Comparison of ENCODE assay signal across 6 cellular contexts in genomic region chr17:75090871-75091854, GRCh38. TPM values are rescaled to one million over a fixed set of nuclear protein-coding genes. Genes with fewer than 3 reads are reported as not detected.
A peak's percentile ranks its signal among the peaks of the same experiment; 100 is the strongest.
DNase-seq lines count a peak whose midpoint lies in the region; FAIRE-seq and TF ChIP-seq lines count a peak whose summit lies in the region.

No MANE protein-coding gene starts in this region.

- FAIRE-seq in endothelial cell of umbilical vein (lab: Jason Lieb, UNC) (peak; percentile 87), frontal cortex (lab: Jason Lieb, UNC) (no peak)

- DNase-seq in HUDEP-2 (lab: John Stamatoyannopoulos, UW; ENCODE audit: unreplicated experiment in 76 of 76) (peak in 51 of 76 experiments; percentile 9 to 66 (median 40)), endothelial cell of umbilical vein (ENCODE audit: low read depth, low spot score) (no peak), osteoblast (ENCODE audit: insufficient read length, low spot score, missing footprints) (peak; percentile 83), frontal cortex (ENCODE audit: low spot score in 2 of 2) (no peak), T-helper 2 cell (no peak), NCI-H2196 treated with DMSO at 0.1 percent for 48 hours (lab: John Stamatoyannopoulos, UW; ENCODE audit: unreplicated experiment) (no peak)

- POLR2A ChIA-PET in endothelial cell of umbilical vein (lab: Charles Lee) = interaction anchor here (1.2 kb wide), 1 partner anchor 14 kb away, joined by 3 read pairs; no protein-coding TSS in a partner anchor

- peaks cover 38% of the 10 kb centered on the region for H3K4me1 ChIP-seq in endothelial cell of umbilical vein (ENCODE audit: control insufficient read depth, extremely low read depth, insufficient read depth, low read length)
- H3K4me1 ChIP-seq in osteoblast (ENCODE audit: insufficient read depth, low read length) = peaks cover 24% of the 10 kb centered on the region

- TF ChIP-seq CTCF in endothelial cell of umbilical vein (IDR thresholded peaks at IDR 0.05; ENCODE audit: extremely low read depth in 1 of 2, insufficient read depth in 1 of 2, low read depth in 1 of 2, low read length in 2 of 2) = no peak
- TF ChIP-seq CTCF in osteoblast (IDR thresholded peaks at IDR 0.05; ENCODE audit: extremely low read depth, low read depth, low read length) = no peak

- H3K9me3 ChIP-seq in endothelial cell of umbilical vein (replicated peaks; ENCODE audit: control insufficient read depth, insufficient read depth, low read length) (no peaks in the 10 kb centered on the region), osteoblast (ENCODE audit: low read depth, low read length) (no peaks in the 10 kb centered on the region)

- H4K20me1 ChIP-seq in endothelial cell of umbilical vein (replicated peaks; ENCODE audit: control insufficient read depth, extremely low read depth, insufficient read depth, low read length) (no peaks in the 10 kb centered on the region), osteoblast (ENCODE audit: insufficient read depth, low read length) (peaks cover 13% of the 10 kb centered on the region)

- BruUV-seq in endothelial cell of umbilical vein (replicated peaks; lab: Mats Ljungman, UMichigan) = no TSS peak

- TF ChIP-seq POLR2A in endothelial cell of umbilical vein (IDR thresholded peaks at IDR 0.05; ENCODE audit: low read depth, low read length) = no peak

- H3K27ac ChIP-seq in endothelial cell of umbilical vein (ENCODE audit: insufficient read depth, low read depth, low read length) (peak overlapping the region; percentile 36), osteoblast (ENCODE audit: low read depth, low read length) (no peak overlapping the region)

- peak overlapping the region; percentile 19 for H3K9ac ChIP-seq in endothelial cell of umbilical vein (replicated peaks; ENCODE audit: extremely low read depth, insufficient read depth, low read length)

- peak overlapping the region; percentile 23 for H2AFZ ChIP-seq in endothelial cell of umbilical vein (ENCODE audit: low read depth, low read length)
- H2AFZ ChIP-seq in osteoblast (ENCODE audit: low read length) = no peak overlapping the region

- intact Hi-C loops in endothelial cell of umbilical vein (cut with micrococcal nuclease) = no loop called here

- H3K27me3 ChIP-seq in endothelial cell of umbilical vein (ENCODE audit: control insufficient read depth in 2 of 2, insufficient read depth in 2 of 2, low read length in 2 of 2) = no peaks in the 10 kb centered on the region
- H3K27me3 ChIP-seq in osteoblast (ENCODE audit: insufficient read depth, low read length) = no peaks in the 10 kb centered on the region

- H3K79me2 ChIP-seq in endothelial cell of umbilical vein (ENCODE audit: control insufficient read depth, insufficient read depth, low read length) (no peaks in the 10 kb centered on the region), osteoblast (ENCODE audit: insufficient read depth, low read length) (peaks cover 29% of the 10 kb centered on the region)

- H3K4me2 ChIP-seq in endothelial cell of umbilical vein (ENCODE audit: insufficient read depth, low read length) (peak overlapping the region; percentile 45), osteoblast (ENCODE audit: insufficient read depth, low read length) (peak overlapping the region; percentile 36)

- no peaks in the 10 kb centered on the region for H3K9me1 ChIP-seq in endothelial cell of umbilical vein (replicated peaks; ENCODE audit: control insufficient read depth, extremely low read depth, insufficient read depth, low read length)

- no peaks in the 10 kb centered on the region for H3K36me3 ChIP-seq in endothelial cell of umbilical vein (ENCODE audit: control insufficient read depth in 2 of 2, extremely low read depth in 1 of 2, insufficient read depth in 2 of 2, low read length in 2 of 2)
- no peaks in the 10 kb centered on the region for H3K36me3 ChIP-seq in osteoblast (ENCODE audit: insufficient read depth, low read length)

- CTCF ChIA-PET in endothelial cell of umbilical vein (lab: Charles Lee) = interaction anchor here (0.6 to 2.0 kb wide), 8 partner anchors 9 to 111 kb away, joined by 3 to 24 read pairs (median 4); partner anchors contain the start of gene ARMC7

- dilution Hi-C loops in endothelial cell of umbilical vein (cut with MboI; ENCODE audit: extremely low pct_ligation_motif_present, low sequenced_read_pairs) = no loop called here

- H3K4me3 ChIP-seq in endothelial cell of umbilical vein (replicated peaks in 1 of 3; ENCODE audit: insufficient read depth in 1 of 3, low read depth in 1 of 3, low read length in 3 of 3) (peak overlapping the region in 1 of 3 experiments; percentile 24), osteoblast (ENCODE audit: insufficient read depth, low read length) (no peak overlapping the region)

TF ChIP-seq in endothelial cell of umbilical vein, 7 proteins besides CTCF, POLR2A, EP300 and RAD21:
- TF ChIP-seq MAX (IDR thresholded peaks at IDR 0.05; ENCODE audit: insufficient read depth, insufficient read length) (no peak), JUN (IDR thresholded peaks at IDR 0.05; ENCODE audit: borderline replicate concordance, insufficient read depth, insufficient read length, low read depth) (no peak), GATA2 (IDR thresholded peaks at IDR 0.05; ENCODE audit: insufficient read depth, insufficient read length, low read depth, low read length) (no peak), MYC (IDR thresholded peaks at IDR 0.05; ENCODE audit: low read depth, low read length) (no peak), POLR2AphosphoS5 (IDR thresholded peaks at IDR 0.05; ENCODE audit: insufficient read depth, low read depth, low read length) (no peak), EZH2 (IDR thresholded peaks at IDR 0.05; ENCODE audit: borderline replicate concordance, low read depth, low read length, severe bottlenecking) (no peak), FOS (IDR thresholded peaks at IDR 0.05; ENCODE audit: borderline replicate concordance, insufficient read depth, low read length) (no peak)
TF ChIP-seq in endothelial cell of umbilical vein: peak in this region for 0.

RNA-seq across cellular contexts. Expression of gene SLC16A5, which starts 3.4 kb away (rescaled TPM):
- total RNA-seq in endothelial cell of umbilical vein (16.4 and 17.4 TPM in 2 replicates), osteoblast (16.3 and 19.2 TPM in 2 replicates), frontal cortex (1.2 TPM)
- 23.3 and 31.9 TPM in 2 replicates for polyA plus RNA-seq in endothelial cell of umbilical vein
- polyA plus RNA-seq in endothelial cell of umbilical vein (2011; cell fraction: cytosol; rRNA removed) = 12.6 and 16.4 TPM in 2 replicates
- polyA plus RNA-seq in endothelial cell of umbilical vein (2011; cell fraction: nucleus; rRNA removed) = 32.6 and 39.1 TPM in 2 replicates
- polyA plus RNA-seq in endothelial cell of umbilical vein (2012) = 8.7 and 13.9 TPM in 2 replicates
- polyA minus RNA-seq in endothelial cell of umbilical vein = 19.2 and 22.6 TPM in 2 replicates
- 22.5 TPM for polyA minus RNA-seq in endothelial cell of umbilical vein (2011; cell fraction: cytosol; rRNA and poly(A)+ RNA removed)
- polyA minus RNA-seq in endothelial cell of umbilical vein (2011; cell fraction: nucleus; rRNA and poly(A)+ RNA removed) = 10.1 and 15.0 TPM in 2 replicates

RNA-seq across cellular contexts. Expression of gene ARMC7, which starts 18.6 kb away (rescaled TPM):
- total RNA-seq in endothelial cell of umbilical vein = 14.5 and 15.7 TPM in 2 replicates
- 11.8 and 13.1 TPM in 2 replicates for polyA plus RNA-seq in endothelial cell of umbilical vein
- polyA plus RNA-seq in endothelial cell of umbilical vein (2011; cell fraction: cytosol; rRNA removed) = 10.5 and 11.1 TPM in 2 replicates
- 9.3 and 10.0 TPM in 2 replicates for polyA plus RNA-seq in endothelial cell of umbilical vein (2011; cell fraction: nucleus; rRNA removed)
- polyA plus RNA-seq in endothelial cell of umbilical vein (2012) = 9.0 and 9.4 TPM in 2 replicates
- polyA minus RNA-seq in endothelial cell of umbilical vein = 12.7 and 14.1 TPM in 2 replicates
- polyA minus RNA-seq in endothelial cell of umbilical vein (2011; cell fraction: cytosol; rRNA and poly(A)+ RNA removed) = 9.3 TPM
- polyA minus RNA-seq in endothelial cell of umbilical vein (2011; cell fraction: nucleus; rRNA and poly(A)+ RNA removed) = 3.9 and 7.6 TPM in 2 replicates
- total RNA-seq in osteoblast = 3.2 and 3.3 TPM in 2 replicates
- total RNA-seq in frontal cortex = 2.4 TPM

RNA-seq across cellular contexts. Expression of gene NT5C, which starts 40.4 kb away (rescaled TPM):
- total RNA-seq in endothelial cell of umbilical vein (32.6 and 39.2 TPM in 2 replicates), osteoblast (48.1 and 53.9 TPM in 2 replicates), frontal cortex (20.8 TPM)
- polyA plus RNA-seq in endothelial cell of umbilical vein = 29.1 and 38.0 TPM in 2 replicates
- polyA plus RNA-seq in endothelial cell of umbilical vein (2011; cell fraction: cytosol; rRNA removed) = 19.9 and 31.5 TPM in 2 replicates
- polyA plus RNA-seq in endothelial cell of umbilical vein (2011; cell fraction: nucleus; rRNA removed) = 32.4 and 37.5 TPM in 2 replicates
- polyA plus RNA-seq in endothelial cell of umbilical vein (2012) = 22.4 and 23.6 TPM in 2 replicates
- polyA minus RNA-seq in endothelial cell of umbilical vein = 7.8 and 8.9 TPM in 2 replicates
- 16.2 TPM for polyA minus RNA-seq in endothelial cell of umbilical vein (2011; cell fraction: cytosol; rRNA and poly(A)+ RNA removed)
- polyA minus RNA-seq in endothelial cell of umbilical vein (2011; cell fraction: nucleus; rRNA and poly(A)+ RNA removed) = 5.0 and 6.6 TPM in 2 replicates

RNA-seq across cellular contexts. Expression of gene KCTD2, which starts 44.1 kb away (rescaled TPM):
- total RNA-seq in endothelial cell of umbilical vein (20.6 and 23.2 TPM in 2 replicates), osteoblast (19.7 and 20.3 TPM in 2 replicates), frontal cortex (28.9 TPM)
- polyA plus RNA-seq in endothelial cell of umbilical vein = 24.3 and 24.8 TPM in 2 replicates
- polyA plus RNA-seq in endothelial cell of umbilical vein (2011; cell fraction: cytosol; rRNA removed) = 27.6 and 29.2 TPM in 2 replicates
- 19.9 and 20.6 TPM in 2 replicates for polyA plus RNA-seq in endothelial cell of umbilical vein (2011; cell fraction: nucleus; rRNA removed)
- 16.8 and 18.1 TPM in 2 replicates for polyA plus RNA-seq in endothelial cell of umbilical vein (2012)
- 21.9 and 24.0 TPM in 2 replicates for polyA minus RNA-seq in endothelial cell of umbilical vein
- 10.5 TPM for polyA minus RNA-seq in endothelial cell of umbilical vein (2011; cell fraction: cytosol; rRNA and poly(A)+ RNA removed)
- 6.7 and 7.8 TPM in 2 replicates for polyA minus RNA-seq in endothelial cell of umbilical vein (2011; cell fraction: nucleus; rRNA and poly(A)+ RNA removed)

RNA-seq across cellular contexts. Expression of gene ATP5PD, which starts 44.4 kb away (rescaled TPM):
- 200 and 202 TPM in 2 replicates for total RNA-seq in endothelial cell of umbilical vein
- 176 and 182 TPM in 2 replicates for polyA plus RNA-seq in endothelial cell of umbilical vein
- polyA plus RNA-seq in endothelial cell of umbilical vein (2011; cell fraction: cytosol; rRNA removed) = 231 and 268 TPM in 2 replicates
- polyA plus RNA-seq in endothelial cell of umbilical vein (2011; cell fraction: nucleus; rRNA removed) = 76.5 and 82.1 TPM in 2 replicates
- polyA plus RNA-seq in endothelial cell of umbilical vein (2012) = 350 and 390 TPM in 2 replicates
- 112 and 155 TPM in 2 replicates for polyA minus RNA-seq in endothelial cell of umbilical vein
- polyA minus RNA-seq in endothelial cell of umbilical vein (2011; cell fraction: cytosol; rRNA and poly(A)+ RNA removed) = 118 TPM
- 17.8 and 22.8 TPM in 2 replicates for polyA minus RNA-seq in endothelial cell of umbilical vein (2011; cell fraction: nucleus; rRNA and poly(A)+ RNA removed)
- 240 and 278 TPM in 2 replicates for total RNA-seq in osteoblast
- 106 TPM for total RNA-seq in frontal cortex

Comparison
In these comparisons a context has a peak if more than half of its experiments do, and no peak if none do; other contexts are left out.
1. DNase-seq: peak in HUDEP-2 (51 of 76) and osteoblast (single experiment); none in endothelial cell of umbilical vein (single experiment), frontal cortex (0 of 2), T-helper 2 cell (0 of 5) and NCI-H2196 treated with DMSO at 0.1 percent for 48 hours (single experiment).